Comparison of ENCODE assay signal across 8 cellular contexts in genomic region chr17:17723354-17724261, GRCh38. TPM values are rescaled to one million over a fixed set of nuclear protein-coding genes. Genes with fewer than 3 reads are reported as not detected.
DNase-seq lines count a peak whose midpoint lies in the region; ATAC-seq and TF ChIP-seq lines count a peak whose summit lies in the region.

No MANE protein-coding gene starts in this region.

- no peak for TF ChIP-seq POLR2A in ovary (IDR thresholded peaks at IDR 0.05)

- peak overlapping the region; percentile 41 for H3K4me3 ChIP-seq in ovary

- no peaks in the 10 kb centered on the region for H3K9me3 ChIP-seq in ovary

- no peak for TF ChIP-seq EP300 in ovary (IDR thresholded peaks at IDR 0.05)

- H3K27me3 ChIP-seq in ovary: no peaks in the 10 kb centered on the region

- intact Hi-C loops in ovary (cut with DNase I): no loop called here
- intact Hi-C loops in posterior vena cava (cut with DNase I): loop anchor here in 1 of 2 donors (5.0 kb wide), 1 partner anchor 41 kb away; the partner anchor contains the start of gene RAI1

- peaks cover 11% of the 10 kb centered on the region for H3K4me1 ChIP-seq in ovary (ENCODE audit: insufficient read depth)

- peak; percentile 78 for DNase-seq in Daoy (ENCODE audit: low read depth)
- peak; percentile 2 for DNase-seq in NCI-H1417 treated with DMSO at 0.1 percent for 48 hours (lab: John Stamatoyannopoulos, UW)
- peak; percentile 10 for DNase-seq in activated T-helper 9 cell treated with anti-CD3 and anti-CD28 coated beads, Interleukin-2, amount 50 U/mL, for 16 hours (ENCODE audit: low read depth)
- DNase-seq in foreskin melanocyte: peak; percentile 63
- peak in 2 of 5 donors; percentile 64 to 69 for DNase-seq in ovary
- no peak for DNase-seq in posterior vena cava (ENCODE audit: low spot score)
- no peak for DNase-seq in NCI-H2029 treated with DMSO at 0.1 percent for 48 hours (lab: John Stamatoyannopoulos, UW)

- H3K27ac ChIP-seq in ovary: peak overlapping the region in 1 of 2 donors; percentile 39

- no peak for ATAC-seq in HG02884 (IDR thresholded peaks at IDR 0.05; ENCODE audit: unreplicated experiment)

- H3K36me3 ChIP-seq in ovary: no peaks in the 10 kb centered on the region

- WGBS in ovary, 3 donors: 1% methylated on average over 95 to 103 of the region's 103 CpGs

- no peak for TF ChIP-seq CTCF in ovary (IDR thresholded peaks at IDR 0.05)

RNA-seq across cellular contexts. Expression of gene RAI1, which starts 42.4 kb away (rescaled TPM):
- 5.2 and 5.9 TPM in 2 replicates for total RNA-seq in Daoy (2014; rRNA removed; shearing (Covaris generic))
- total RNA-seq in ovary: 10 to 100 TPM; 16.3 to 57.7 (median 37.5) TPM
- 10 to 100 TPM in 1 of 2 donors, 1 to 10 TPM in 1; 1.5 to 14.5 TPM for polyA plus RNA-seq in ovary
- 10 to 100 TPM; 25.6 to 36.5 TPM for total RNA-seq in posterior vena cava

Comparison
In these comparisons a context has a peak if more than half of its experiments do, and no peak if none do; other contexts are left out.
1. DNase-seq: peak in Daoy (single experiment), NCI-H1417 treated with DMSO at 0.1 percent for 48 hours (single experiment), activated T-helper 9 cell treated with anti-CD3 and anti-CD28 coated beads, Interleukin-2, amount 50 U/mL, for 16 hours (single experiment) and foreskin melanocyte (single experiment); none in posterior vena cava (single experiment) and NCI-H2029 treated with DMSO at 0.1 percent for 48 hours (single experiment).